In genomic region chr2:147331790-147332419, GRCh38 we compare ENCODE assay signal across 8 cellular contexts.
DNase-seq lines count a peak whose midpoint lies in the region; ATAC-seq, FAIRE-seq and TF ChIP-seq lines count a peak whose summit lies in the region.

No MANE protein-coding gene starts in this region.

- ATAC-seq in HG03342 (IDR thresholded peaks at IDR 0.05; ENCODE audit: unreplicated experiment), result peak; percentile 60

- no peak overlapping the region for H3K4me3 ChIP-seq in epithelial cell of esophagus (ENCODE audit: low read length)

- H3K27ac ChIP-seq in RWPE1, result no peak overlapping the region

- peak; percentile 10 for DNase-seq in AG09319 (ENCODE audit: extremely low read depth, low read depth)
- no peak for DNase-seq in GM18507 (ENCODE audit: extremely low spot score, insufficient read length, low read depth)
- DNase-seq in RWPE1 (ENCODE audit: low spot score), result peak; percentile 21
- DNase-seq in epithelial cell of esophagus (ENCODE audit: low read depth), result peak; percentile 63
- peak; percentile 59 for DNase-seq in renal cortical epithelial cell (ENCODE audit: low read depth)
- no peak for DNase-seq in hypothalamus (lab: John Stamatoyannopoulos, UW)
- no peak for DNase-seq in posterior vena cava (ENCODE audit: low spot score)

- POLR2A ChIA-PET in RWPE1 (lab: Yijun Ruan, JAX; ENCODE audit: low non-redundant PET), result no interaction called here

- CTCF ChIA-PET in RWPE1 (lab: Yijun Ruan, JAX), result interaction anchor here (0.5 to 2.0 kb wide), 7 partner anchors 9 to 1400 kb away, joined by 3 to 7 read pairs (median 3); no protein-coding TSS in a partner anchor

- TF ChIP-seq CTCF in AG09319 (IDR thresholded peaks at IDR 0.05; ENCODE audit: low read depth, low read length) (peak; percentile 45), RWPE1 (conservative IDR thresholded peaks at IDR 0.05; ENCODE audit: low read depth) (peak; percentile 25), epithelial cell of esophagus (IDR thresholded peaks at IDR 0.05; ENCODE audit: insufficient read depth, low read depth, low read length, missing control alignments) (peak; percentile 75)

- FAIRE-seq in GM18507 (lab: Jason Lieb, UNC), result peak; percentile 67

- intact Hi-C loops in posterior vena cava (cut with DNase I), result no loop called here

Comparison
In these comparisons a context has a peak if more than half of its experiments do, and no peak if none do; other contexts are left out.
1. DNase-seq: peak in AG09319 (single experiment), RWPE1 (single experiment), epithelial cell of esophagus (single experiment) and renal cortical epithelial cell (single experiment); none in GM18507 (single experiment), hypothalamus (0 of 51) and posterior vena cava (single experiment).
2. CTCF ChIP-seq: peak in every context shown above with its lines; median percentile 75 in epithelial cell of esophagus; 45 in AG09319; 25 in RWPE1.